8 cellular contexts compared by ENCODE assay signal in genomic region chr1:42379794-42380616, GRCh38. TPM values are rescaled to one million over a fixed set of nuclear protein-coding genes. Genes with fewer than 3 reads are reported as not detected.
A peak's percentile ranks its signal among the peaks of the same experiment; 100 is the strongest.
DNase-seq lines count a peak whose midpoint lies in the region; ATAC-seq and TF ChIP-seq lines count a peak whose summit lies in the region.

No MANE protein-coding gene starts in this region.

- no peak for TF ChIP-seq EP300 in stomach (IDR thresholded peaks at IDR 0.05)

- H3K27ac ChIP-seq in left lung (no peak overlapping the region), stomach (peak overlapping the region in 3 of 5 donors; percentile 33 to 78 (median 50))

- H3K4me3 ChIP-seq in left lung = peak overlapping the region; percentile 50 to 51
- H3K4me3 ChIP-seq in stomach = peak overlapping the region; percentile 64 to 80 (median 68)

- H3K27me3 ChIP-seq in left lung (peaks cover 11 to 69% of the 10 kb centered on the region in 2 donors), stomach (peaks cover 0 to 24% (median 7%) of the 10 kb centered on the region in 3 donors)

- in situ Hi-C loops in GM13977 (cut with MboI; ENCODE audit: low pct_unique_long_range_greater_than_20kb, low sequenced_read_pairs, unreplicated experiment) = no loop called here

- H3K9me3 ChIP-seq in left lung = no peaks in the 10 kb centered on the region
- no peaks in the 10 kb centered on the region for H3K9me3 ChIP-seq in stomach

- peaks cover 6 to 15% of the 10 kb centered on the region in 2 donors for H3K4me1 ChIP-seq in left lung
- peaks cover 9 to 19% (median 12%) of the 10 kb centered on the region in 4 donors for H3K4me1 ChIP-seq in stomach

- intact Hi-C loops in left lung (cut with DNase I) (no loop called here), stomach (cut with DNase I; ENCODE audit: low total_unique reads) (no loop called here)

- TF ChIP-seq POLR2A in stomach (IDR thresholded peaks at IDR 0.05) = no peak

- ATAC-seq in HG02885 (IDR thresholded peaks at IDR 0.05; ENCODE audit: poor library complexity, unreplicated experiment) = peak; percentile 42
- ATAC-seq in left lung = peak; percentile 67

- 2 to 10% (median 2%) methylated on average over 6 to 41 of the region's 41 CpGs for WGBS in stomach, 5 donors

- DNase-seq in AG08396 (ENCODE audit: low spot score) = peak; percentile 64
- peak; percentile 38 for DNase-seq in GM13977 (ENCODE audit: low spot score)
- peak; percentile 89 for DNase-seq in NCI-H748 treated with DMSO at 0.1 percent for 48 hours (lab: John Stamatoyannopoulos, UW)
- DNase-seq in cerebellum (ENCODE audit: low spot score) = peak; percentile 30
- DNase-seq in left lung = no peak
- DNase-seq in stomach = no peak
- no peak for DNase-seq in middle frontal gyrus (ENCODE audit: extremely low spot score, low spot score)

- TF ChIP-seq CTCF in GM13977 (IDR thresholded peaks at IDR 0.05; ENCODE audit: extremely low read depth, insufficient read depth, missing control alignments) (no peak), left lung (IDR thresholded peaks at IDR 0.05) (no peak), stomach (IDR thresholded peaks at IDR 0.05) (no peak)

- H3K36me3 ChIP-seq in left lung (no peaks in the 10 kb centered on the region), stomach (no peaks in the 10 kb centered on the region)

RNA-seq across cellular contexts. Expression of gene RIMKLA, which starts 0.6 kb away (rescaled TPM):
- total RNA-seq in cerebellum (10.3 TPM), left lung (10 to 100 TPM in 1 of 2 donors, 1 to 10 TPM in 1; 7.8 to 11.4 TPM), stomach (10 to 100 TPM in 2 of 5 donors, 1 to 10 TPM in 1, under 1 TPM in 1, not detected in 1; 0.55 to 12.7 (median 6.7) TPM)
- polyA plus RNA-seq in stomach = under 1 TPM; 0.15 to 0.56 (median 0.33) TPM

RNA-seq across cellular contexts. Expression of gene FOXJ3, which starts 45.0 kb away (rescaled TPM):
- 60.8 TPM for total RNA-seq in cerebellum
- 10 to 100 TPM; 39.6 to 46.2 TPM for total RNA-seq in left lung
- total RNA-seq in stomach = 10 to 100 TPM; 10.1 to 57.3 (median 33.9) TPM
- polyA plus RNA-seq in stomach = 10 to 100 TPM in 2 of 3 donors, 1 to 10 TPM in 1; 8.3 to 13.4 (median 10.5) TPM

Comparison
In these comparisons a context has a peak if more than half of its experiments do, and no peak if none do; other contexts are left out.
1. DNase-seq: peak in AG08396 (single experiment), GM13977 (single experiment), NCI-H748 treated with DMSO at 0.1 percent for 48 hours (single experiment) and cerebellum (single experiment); none in left lung (0 of 2), stomach (single experiment) and middle frontal gyrus (single experiment).
2. H3K27ac ChIP-seq: peak in stomach (3 of 5); none in left lung (0 of 2).